In genomic region chr22:29994027-29994715, GRCh38 we compare ENCODE assay signal across 10 cellular contexts.
DNase-seq lines count a peak whose midpoint lies in the region; ATAC-seq and TF ChIP-seq lines count a peak whose summit lies in the region.
"Had no signal": no experiment of that assay in that cellular context is flagged by ENCODE, and none has a peak within 500 bp of the region (broad histone marks: within the 10 kb centered on the region; RNA-seq: fewer than 3 reads in every experiment).

No MANE protein-coding gene starts in this region.

- H3K4me3 ChIP-seq in DND-41 (ENCODE audit: low read depth in 1 of 2, low read length in 2 of 2) (no peak overlapping the region), cardiac fibroblast (replicated peaks in 1 of 2; ENCODE audit: low read depth in 2 of 2, low read length in 2 of 2) (no peak overlapping the region), neural cell (ENCODE audit: low read length) (no peak overlapping the region)
- H3K4me3 ChIP-seq: vagina had no signal

- H3K9ac ChIP-seq in DND-41 (ENCODE audit: low read depth, low read length) (no peak overlapping the region), neural cell (ENCODE audit: low read length) (no peak overlapping the region)
- H3K9ac ChIP-seq: parathyroid adenoma had no signal

- no peaks in the 10 kb centered on the region for H4K20me1 ChIP-seq in DND-41 (ENCODE audit: insufficient read depth, low read length)
- no peaks in the 10 kb centered on the region for H4K20me1 ChIP-seq in neural cell (ENCODE audit: insufficient read depth)

- no peaks in the 10 kb centered on the region for H3K9me3 ChIP-seq in DND-41 (ENCODE audit: insufficient read depth, low read length, severe bottlenecking)
- H3K9me3 ChIP-seq in neural cell (ENCODE audit: low read length) = no peaks in the 10 kb centered on the region
- H3K9me3 ChIP-seq: vagina had no signal

- no peaks in the 10 kb centered on the region for H3K9me2 ChIP-seq in neural cell (ENCODE audit: insufficient read depth, low read length)

- DNase-seq in DND-41 = no peak
- DNase-seq in LoVo (ENCODE audit: low spot score) = peak; percentile 67
- DNase-seq in cardiac fibroblast (ENCODE audit: low read depth in 2 of 2) = peak; percentile 22 to 92
- no peak for DNase-seq in NCI-H526 treated with DMSO at 0.1 percent for 48 hours (lab: John Stamatoyannopoulos, UW)
- DNase-seq in GM20000 (ENCODE audit: low spot score) = no peak

- H3K27me3 ChIP-seq in DND-41 (ENCODE audit: insufficient read depth, low read length, poor library complexity) (no peaks in the 10 kb centered on the region), neural cell (ENCODE audit: insufficient read depth, low read depth, low read length) (no peaks in the 10 kb centered on the region)
- H3K27me3 ChIP-seq: vagina had no signal

- H3K27ac ChIP-seq in DND-41 (ENCODE audit: low read length) (no peak overlapping the region), neural cell (ENCODE audit: low read length) (no peak overlapping the region)
- H3K27ac ChIP-seq: parathyroid adenoma, vagina had no signal

- H3K36me3 ChIP-seq in DND-41 (ENCODE audit: insufficient read depth, low read length) (peaks cover 24% of the 10 kb centered on the region), neural cell (ENCODE audit: insufficient read depth, low read length) (no peaks in the 10 kb centered on the region)

- H2AFZ ChIP-seq in DND-41 (ENCODE audit: low read depth, low read length) = no peak overlapping the region
- no peak overlapping the region for H2AFZ ChIP-seq in neural cell (ENCODE audit: low read depth, low read length)
- H2AFZ ChIP-seq: parathyroid adenoma had no signal

- H3F3A ChIP-seq in neural cell (ENCODE audit: insufficient read depth, low read length, poor library complexity, severe bottlenecking) = no peaks in the 10 kb centered on the region

- H3K4me1 ChIP-seq in DND-41 (ENCODE audit: insufficient read depth, low read length) = no peaks in the 10 kb centered on the region

- H3K4me2 ChIP-seq in DND-41 (ENCODE audit: insufficient read depth, low read length) (no peak overlapping the region), neural cell (ENCODE audit: low read length) (no peak overlapping the region)

- peak; percentile 35 for TF ChIP-seq RAD21 in neural cell (conservative IDR thresholded peaks at IDR 0.05)

- no peak for TF ChIP-seq EP300 in neural cell (conservative IDR thresholded peaks at IDR 0.05; ENCODE audit: poor library complexity, severe bottlenecking)

- no peak for ATAC-seq in DND-41 (ENCODE audit: insufficient read depth, low read depth)
- ATAC-seq in HG03521 (IDR thresholded peaks at IDR 0.05; ENCODE audit: unreplicated experiment) = no peak
- ATAC-seq in HG03108 (IDR thresholded peaks at IDR 0.05; ENCODE audit: unreplicated experiment) = no peak

- H3K79me2 ChIP-seq in DND-41 (ENCODE audit: insufficient read depth, low read length) (no peaks in the 10 kb centered on the region), neural cell (replicated peaks; ENCODE audit: insufficient read depth, low read length) (peaks cover 3% of the 10 kb centered on the region)
- H3K79me2 ChIP-seq: parathyroid adenoma had no signal

- peak; percentile 29 for TF ChIP-seq CTCF in DND-41 (IDR thresholded peaks at IDR 0.05; ENCODE audit: borderline replicate concordance, extremely low read depth, low read length, poor library complexity, severe bottlenecking)
- peak; percentile 28 for TF ChIP-seq CTCF in cardiac fibroblast (IDR thresholded peaks at IDR 0.05; ENCODE audit: low read depth, low read length)
- TF ChIP-seq CTCF in neural cell (IDR thresholded peaks at IDR 0.05; ENCODE audit: poor library complexity, severe bottlenecking) = no peak
- no peak for TF ChIP-seq CTCF in GM20000 (IDR thresholded peaks at IDR 0.05; ENCODE audit: extremely low read depth, missing control alignments)

TF ChIP-seq in neural cell, 6 proteins besides CTCF, POLR2A, EP300 and RAD21:
- TF ChIP-seq EZH2 (IDR thresholded peaks at IDR 0.05; ENCODE audit: borderline replicate concordance, insufficient read depth, low read length, poor library complexity, severe bottlenecking) (no peak), TAF1 (IDR thresholded peaks at IDR 0.05; ENCODE audit: low read depth) (no peak), REST (IDR thresholded peaks at IDR 0.05; ENCODE audit: borderline replicate concordance) (no peak), SMC3 (conservative IDR thresholded peaks at IDR 0.05; ENCODE audit: poor library complexity) (no peak), POLR2AphosphoS5 (IDR thresholded peaks at IDR 0.05) (no peak), MXI1 (conservative IDR thresholded peaks at IDR 0.05; ENCODE audit: poor library complexity, severe bottlenecking) (no peak)

Comparison
In these comparisons a context has a peak if more than half of its experiments do, and no peak if none do; other contexts are left out.
1. DNase-seq: peak in LoVo (single experiment) and cardiac fibroblast (2 of 2); none in DND-41 (single experiment), NCI-H526 treated with DMSO at 0.1 percent for 48 hours (single experiment) and GM20000 (single experiment).
2. CTCF ChIP-seq: peak in DND-41 (single experiment) and cardiac fibroblast (single experiment); none in neural cell (single experiment) and GM20000 (single experiment).